In the genomic region with DNA sequence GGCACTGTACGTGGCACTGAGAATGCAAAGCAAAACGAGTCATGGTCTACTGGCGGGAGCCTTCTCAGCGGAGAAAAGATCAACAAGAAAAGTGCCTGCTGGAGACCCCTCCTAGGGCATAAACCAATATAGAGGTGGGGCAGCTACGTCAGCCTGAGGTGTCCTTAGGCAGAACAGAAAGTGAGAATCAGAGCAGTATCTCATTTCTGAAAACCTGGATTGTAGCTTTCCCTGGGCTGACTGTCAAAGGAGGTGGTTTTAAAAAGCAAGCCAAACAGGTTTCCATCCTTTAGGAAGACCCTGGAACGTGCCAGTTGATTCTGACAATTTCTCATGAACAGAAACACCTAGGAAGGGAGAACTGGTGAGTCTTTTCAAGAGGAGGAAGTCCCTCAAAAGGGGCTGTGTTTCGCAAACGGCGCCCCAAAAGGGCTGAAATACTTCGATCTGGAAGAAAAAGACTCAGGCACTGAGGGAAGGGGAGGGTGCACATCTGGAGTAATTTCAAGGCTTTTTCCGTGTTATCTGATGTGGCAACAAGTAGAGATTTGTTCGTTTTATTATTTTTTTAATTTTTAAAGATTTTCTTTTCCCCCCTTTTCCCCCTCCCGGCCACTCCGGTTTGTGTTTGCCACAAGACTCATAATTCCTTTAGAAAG, we compare ENCODE assay signal across 13 cellular contexts. TPM values are rescaled to one million over a fixed set of nuclear protein-coding genes. Genes with fewer than 3 reads are reported as not detected.
DNase-seq lines count a peak whose midpoint lies in the region; ATAC-seq and TF ChIP-seq lines count a peak whose summit lies in the region.
"Not testable (repeated sequence)": the region's sequence is repeated elsewhere in the genome, so short reads cannot be mapped to it uniquely, and the experiment has no call there.
"Had no signal": no experiment of that assay in that cellular context is flagged by ENCODE, and none has a peak within 500 bp of the region (broad histone marks: within the 10 kb centered on the region; RNA-seq: fewer than 3 reads in every experiment).

No MANE protein-coding gene starts in this region.

- not testable (repeated sequence) for H3K9ac ChIP-seq in SK-N-MC (ENCODE audit: insufficient read length); mammary epithelial cell (ENCODE audit: insufficient read depth, low read length)

- peak overlapping the region; percentile 61 for H3K27ac ChIP-seq in HL-60 (replicated peaks)
- H3K27ac ChIP-seq in SK-N-MC; mammary epithelial cell (ENCODE audit: insufficient read depth, low read depth, low read length): not testable (repeated sequence)

- intact Hi-C loops in CD14-positive monocyte (cut with micrococcal nuclease); mammary epithelial cell (cut with micrococcal nuclease); natural killer cell (cut with micrococcal nuclease): not testable (repeated sequence)

- 17% methylated on average over 4 of the region's 14 CpGs for WGBS in mammary epithelial cell (ENCODE audit: low coverage, missing lambda C conversion rate)

- CTCF ChIA-PET in mammary epithelial cell (lab: Charles Lee; ENCODE audit: low non-redundant PET) = not testable (repeated sequence)

- H3K9me3 Mint-ChIP-seq in CD14-positive monocyte; activated T-cell treated with anti-CD3 and anti-CD28 coated beads, Interleukin-2, amount 50 U/mL, for 24 hours; glutamatergic neuron (ENCODE audit: unreplicated experiment); natural killer cell; stimulated activated memory B cell treated with anti-CD40 and anti-IgM and Interleukin-4, amounts not matched to agents 10 μg/mL and 1 μg/mL and 100 μg/mL, for 72 hours: not testable (repeated sequence)

- not testable (repeated sequence) for H3K36me3 ChIP-seq in SK-N-MC (ENCODE audit: insufficient read depth, low read length); mammary epithelial cell (ENCODE audit: insufficient read depth, low read length)

- DNase-seq in CD14-positive monocyte (ENCODE audit: low spot score); SK-N-MC (ENCODE audit: low read depth, low spot score); activated T-cell treated with anti-CD3 and anti-CD28 coated beads, Interleukin-2, amount 50 U/mL, for 24 hours; mammary epithelial cell; glutamatergic neuron; natural killer cell: not testable (repeated sequence)
- peak in 1 of 2 experiments; percentile 41 for DNase-seq in HL-60 (ENCODE audit: low read depth in 1 of 2, low spot score in 1 of 2)

- H3K4me3 Mint-ChIP-seq in CD14-positive monocyte (peak overlapping the region; percentile 68 to 76), glutamatergic neuron (ENCODE audit: unreplicated experiment) (peak overlapping the region; percentile 61), natural killer cell (peak overlapping the region; percentile 91)
- H3K4me3 Mint-ChIP-seq in activated T-cell treated with anti-CD3 and anti-CD28 coated beads, Interleukin-2, amount 50 U/mL, for 24 hours = peak overlapping the region; percentile 81
- peak overlapping the region; percentile 79 for H3K4me3 Mint-ChIP-seq in stimulated activated memory B cell treated with anti-CD40 and anti-IgM and Interleukin-4, amounts not matched to agents 10 μg/mL and 1 μg/mL and 100 μg/mL, for 72 hours

- dilution Hi-C loops in mammary epithelial cell (cut with HindIII; ENCODE audit: low sequenced_read_pairs) = not testable (repeated sequence)

- H3K4me3 ChIP-seq in HL-60 (replicated peaks; ENCODE audit: insufficient read depth, low read length) = peak overlapping the region; percentile 24; the same call in 1 of the 2 replicates
- H3K4me3 ChIP-seq in SK-N-MC = peak overlapping the region; percentile 47; the same call in 1 of the 2 replicates
- not testable (repeated sequence) for H3K4me3 ChIP-seq in mammary epithelial cell (replicated peaks in 1 of 3; ENCODE audit: insufficient read depth in 1 of 3, low read depth in 2 of 3, low read length in 3 of 3)

- not testable (repeated sequence) for H3K4me1 Mint-ChIP-seq in CD14-positive monocyte; activated T-cell treated with anti-CD3 and anti-CD28 coated beads, Interleukin-2, amount 50 U/mL, for 24 hours (ENCODE audit: low read depth); glutamatergic neuron (ENCODE audit: low read depth, unreplicated experiment); natural killer cell; stimulated activated memory B cell treated with anti-CD40 and anti-IgM and Interleukin-4, amounts not matched to agents 10 μg/mL and 1 μg/mL and 100 μg/mL, for 72 hours

- not testable (repeated sequence) for H2AFZ ChIP-seq in mammary epithelial cell (ENCODE audit: low read depth, low read length)

- BruUV-seq in mammary epithelial cell (replicated peaks; lab: Mats Ljungman, UMichigan) = not testable (repeated sequence)

- not testable (repeated sequence) for H3K27me3 ChIP-seq in HL-60 (ENCODE audit: insufficient read depth, poor library complexity, severe bottlenecking); mammary epithelial cell (ENCODE audit: insufficient read depth, low read length)

- not testable (repeated sequence) for H3K4me1 ChIP-seq in mammary epithelial cell (ENCODE audit: insufficient read depth, low read length)

- not testable (repeated sequence) for TF ChIP-seq CTCF in CD14-positive monocyte (IDR thresholded peaks at IDR 0.05); HL-60 (IDR thresholded peaks at IDR 0.05; ENCODE audit: insufficient read depth, low read length); mammary epithelial cell (conservative IDR thresholded peaks at IDR 0.05 in 1 of 2, IDR thresholded peaks at IDR 0.05 in 1 of 2; ENCODE audit: extremely low read depth in 1 of 2, insufficient read depth in 1 of 2, low read depth in 1 of 2, low read length in 2 of 2); glutamatergic neuron (IDR thresholded peaks at IDR 0.05; ENCODE audit: partially characterized antibody, unreplicated experiment); natural killer cell (IDR thresholded peaks at IDR 0.05)

- in situ Hi-C loops in mammary epithelial cell (cut with MboI; ENCODE audit: low sequenced_read_pairs in 2 of 2) = not testable (repeated sequence)

- H3K9me3 ChIP-seq in SK-N-MC (ENCODE audit: low read depth, low read length); mammary epithelial cell (replicated peaks; ENCODE audit: insufficient read depth, low read length): not testable (repeated sequence)

- H4K20me1 ChIP-seq in mammary epithelial cell (ENCODE audit: insufficient read depth, low read length) = not testable (repeated sequence)

- peak overlapping the region in 5 of 7 donors; percentile 11 to 76 (median 63) for H3K27ac Mint-ChIP-seq in CD14-positive monocyte
- peak overlapping the region; percentile 93 for H3K27ac Mint-ChIP-seq in activated T-cell treated with anti-CD3 and anti-CD28 coated beads, Interleukin-2, amount 50 U/mL, for 24 hours
- not testable (repeated sequence) for H3K27ac Mint-ChIP-seq in glutamatergic neuron (ENCODE audit: unreplicated experiment)
- peak overlapping the region; percentile 89 to 90 for H3K27ac Mint-ChIP-seq in natural killer cell
- H3K27ac Mint-ChIP-seq in stimulated activated memory B cell treated with anti-CD40 and anti-IgM and Interleukin-4, amounts not matched to agents 10 μg/mL and 1 μg/mL and 100 μg/mL, for 72 hours = peak overlapping the region; percentile 79

- H3K27me3 Mint-ChIP-seq in CD14-positive monocyte (ENCODE audit: low read depth in 3 of 3); activated T-cell treated with anti-CD3 and anti-CD28 coated beads, Interleukin-2, amount 50 U/mL, for 24 hours; glutamatergic neuron (ENCODE audit: unreplicated experiment); natural killer cell (ENCODE audit: low read depth in 2 of 2); stimulated activated memory B cell treated with anti-CD40 and anti-IgM and Interleukin-4, amounts not matched to agents 10 μg/mL and 1 μg/mL and 100 μg/mL, for 72 hours: not testable (repeated sequence)

- H3K36me3 Mint-ChIP-seq in CD14-positive monocyte; activated T-cell treated with anti-CD3 and anti-CD28 coated beads, Interleukin-2, amount 50 U/mL, for 24 hours (ENCODE audit: low read depth); glutamatergic neuron (ENCODE audit: unreplicated experiment); natural killer cell; stimulated activated memory B cell treated with anti-CD40 and anti-IgM and Interleukin-4, amounts not matched to agents 10 μg/mL and 1 μg/mL and 100 μg/mL, for 72 hours: not testable (repeated sequence)

- peak overlapping the region; percentile 30 for H3K4me2 ChIP-seq in mammary epithelial cell (ENCODE audit: insufficient read depth, low read depth, low read length)

- not testable (repeated sequence) for ATAC-seq in natural killer cell; stimulated activated memory B cell treated with anti-CD40 and anti-IgM and Interleukin-4, amounts not matched to agents 10 μg/mL and 1 μg/mL and 100 μg/mL, for 72 hours

- H3K79me2 ChIP-seq in mammary epithelial cell (ENCODE audit: insufficient read depth, low read length) = not testable (repeated sequence)

RNA-seq across cellular contexts. Expression of a gene that starts 22.5 kb away (rescaled TPM):
- polyA plus RNA-seq in CD14-positive monocyte (not detected), mammary epithelial cell (not detected)
- total RNA-seq in mammary epithelial cell (not detected), glutamatergic neuron (ENCODE audit: unreplicated experiment) (not detected), natural killer cell (1 to 10 TPM in 1 of 3 donors, not detected in 2; 1.6 TPM)
- not detected for polyA minus RNA-seq in mammary epithelial cell
- total RNA-seq: activated CD8-positive, alpha-beta memory T cell treated with anti-CD3 and anti-CD28 coated beads for 36 hours; adrenal gland; HT1080; mucosa of descending colon had no signal
- polyA plus RNA-seq: A549 had no signal
